13 cellular contexts compared by ENCODE assay signal in genomic region chr6:141105481-141105880, GRCh38.
DNase-seq lines count a peak whose midpoint lies in the region; ATAC-seq, FAIRE-seq and TF ChIP-seq lines count a peak whose summit lies in the region.
"Had no signal": no experiment of that assay in that cellular context is flagged by ENCODE, and none has a peak within 500 bp of the region (broad histone marks: within the 10 kb centered on the region; RNA-seq: fewer than 3 reads in every experiment).

No MANE protein-coding gene starts in this region.

- intact Hi-C loops in upper lobe of right lung (cut with DNase I): no loop called here

- no peak overlapping the region for H3K27ac ChIP-seq in upper lobe of right lung

- TF ChIP-seq CTCF in fibroblast of the aortic adventitia (IDR thresholded peaks at IDR 0.05; ENCODE audit: insufficient read depth, low read length) (no peak), osteocyte (IDR thresholded peaks at IDR 0.05) (no peak), upper lobe of right lung (IDR thresholded peaks at IDR 0.05) (no peak)

- peak; percentile 91 for FAIRE-seq in RCC 7860 (lab: Jason Lieb, UNC)
- no peak for FAIRE-seq in HTR-8/SVneo (lab: Jason Lieb, UNC)
- FAIRE-seq: frontal cortex had no signal

- no peaks in the 10 kb centered on the region for H3K4me1 ChIP-seq in upper lobe of right lung

- H3K9me3 Mint-ChIP-seq in osteocyte (ENCODE audit: unreplicated experiment): no peaks in the 10 kb centered on the region

- peaks cover 9% of the 10 kb centered on the region for H3K4me1 Mint-ChIP-seq in osteocyte (ENCODE audit: unreplicated experiment)
- H3K4me1 Mint-ChIP-seq: naive B cell had no signal

- H3K36me3 Mint-ChIP-seq in osteocyte (ENCODE audit: unreplicated experiment): no peaks in the 10 kb centered on the region
- H3K36me3 Mint-ChIP-seq: naive B cell had no signal

- H3K36me3 ChIP-seq in upper lobe of right lung: no peaks in the 10 kb centered on the region

- H3K9me3 ChIP-seq in upper lobe of right lung: no peaks in the 10 kb centered on the region

- peak overlapping the region; percentile 66 for H3K27ac Mint-ChIP-seq in osteocyte (ENCODE audit: unreplicated experiment)
- H3K27ac Mint-ChIP-seq: naive B cell had no signal

- no peaks in the 10 kb centered on the region for H3K27me3 Mint-ChIP-seq in osteocyte (ENCODE audit: unreplicated experiment)
- H3K27me3 Mint-ChIP-seq: naive B cell had no signal

- no peak overlapping the region for H3K4me3 Mint-ChIP-seq in osteocyte (ENCODE audit: unreplicated experiment)
- H3K4me3 Mint-ChIP-seq: naive B cell had no signal

- H3K4me3 ChIP-seq in fibroblast of the aortic adventitia (ENCODE audit: low read depth, low read length) (no peak overlapping the region), upper lobe of right lung (no peak overlapping the region)

- H3K27me3 ChIP-seq in upper lobe of right lung: no peaks in the 10 kb centered on the region

- peak; percentile 38 for DNase-seq in H4 (ENCODE audit: low spot score)
- peak; percentile 87 for DNase-seq in RCC 7860 (ENCODE audit: low spot score)
- DNase-seq in fibroblast of the aortic adventitia (ENCODE audit: low read depth): peak; percentile 40
- no peak for DNase-seq in osteocyte (ENCODE audit: extremely low spot score, unreplicated experiment)
- DNase-seq in upper lobe of right lung: no peak
- DNase-seq in NCI-H1694 (lab: John Stamatoyannopoulos, UW): no peak
- DNase-seq in HTR-8/SVneo (ENCODE audit: insufficient read length, low spot score): no peak
- DNase-seq: activated CD4-positive, CD25-positive, alpha-beta regulatory T cell; activated naive CD4-positive, alpha-beta T cell treated with anti-CD3 and anti-CD28 coated beads, Interleukin-2, amount 50 U/mL, for 16 hours; GDM1; naive B cell had no signal

- ATAC-seq in upper lobe of right lung: no peak
- ATAC-seq in GM21619 (IDR thresholded peaks at IDR 0.05; ENCODE audit: unreplicated experiment): no peak

Comparison
In these comparisons a context has a peak if more than half of its experiments do, and no peak if none do; other contexts are left out.
1. DNase-seq: peak in H4 (single experiment), RCC 7860 (single experiment) and fibroblast of the aortic adventitia (single experiment); none in osteocyte (single experiment), upper lobe of right lung (single experiment), NCI-H1694 (single experiment) and HTR-8/SVneo (single experiment).